Comparison of ENCODE assay signal across 17 cellular contexts in genomic region chr7:108598858-108599257, GRCh38.
"Had no signal": no experiment of that assay in that cellular context is flagged by ENCODE, and none has a peak within 500 bp of the region (broad histone marks: within the 10 kb centered on the region; RNA-seq: fewer than 3 reads in every experiment).

No MANE protein-coding gene starts in this region.

- H3K4me3 ChIP-seq: coronary artery, esophagus squamous epithelium, ovary, sigmoid colon, spleen, upper lobe of left lung had no signal

- H3K4me1 Mint-ChIP-seq: activated CD4-positive, alpha-beta memory T cell treated with anti-CD3 and anti-CD28 coated beads, Interleukin-2, amount 10 ng/mL, durations not matched to agents 7 days and 5 days; stimulated activated naive CD8-positive, alpha-beta T cell treated with anti-CD3 and anti-CD28 coated beads, Interleukin-15, amount 100 ng/mL, for 72 hours had no signal

- H3K36me3 ChIP-seq: esophagus squamous epithelium, ovary, sigmoid colon, spleen, upper lobe of left lung had no signal

- H3K9me3 Mint-ChIP-seq: activated CD4-positive, alpha-beta memory T cell treated with anti-CD3 and anti-CD28 coated beads, Interleukin-2, amount 10 ng/mL, durations not matched to agents 7 days and 5 days; activated naive CD4-positive, alpha-beta T cell treated with anti-CD3 and anti-CD28 coated beads, Interleukin-2, amount 50 U/mL, for 72 hours; nephron progenitor cell; stimulated activated naive CD8-positive, alpha-beta T cell treated with anti-CD3 and anti-CD28 coated beads, Interleukin-15, amount 100 ng/mL, for 72 hours had no signal

- H3K9me3 ChIP-seq: esophagus squamous epithelium, ovary, sigmoid colon, spleen, upper lobe of left lung had no signal

- DNase-seq: activated CD4-positive, alpha-beta memory T cell treated with anti-CD3 and anti-CD28 coated beads, Interleukin-2, amount 10 ng/mL, durations not matched to agents 7 days and 5 days; activated CD4-positive, alpha-beta T cell treated with anti-CD3 and anti-CD28 coated beads for 4 hours; activated CD8-positive, alpha-beta memory T cell treated with anti-CD3 and anti-CD28 coated beads, Interleukin-2, amount 50 U/mL, for 4 hours; activated gamma-delta T cell; activated T-cell treated with anti-CD3 and anti-CD28 coated beads, Interleukin-2, amount 50 U/mL, for 48 hours; central memory CD4-positive, alpha-beta T cell; esophagus squamous epithelium; mesendoderm; ovary; sigmoid colon; spleen; stimulated activated naive CD8-positive, alpha-beta T cell treated with anti-CD3 and anti-CD28 coated beads, Interleukin-15, amount 100 ng/mL, for 72 hours; upper lobe of left lung had no signal

- H3K36me3 Mint-ChIP-seq: activated naive CD4-positive, alpha-beta T cell treated with anti-CD3 and anti-CD28 coated beads, Interleukin-2, amount 50 U/mL, for 72 hours had no signal

- ATAC-seq: activated naive CD4-positive, alpha-beta T cell treated with anti-CD3 and anti-CD28 coated beads, Interleukin-2, amount 50 U/mL, for 72 hours; stimulated activated naive CD8-positive, alpha-beta T cell treated with anti-CD3 and anti-CD28 coated beads, Interleukin-15, amount 100 ng/mL, for 72 hours had no signal

- H3K4me3 Mint-ChIP-seq: activated CD4-positive, alpha-beta memory T cell treated with anti-CD3 and anti-CD28 coated beads, Interleukin-2, amount 10 ng/mL, durations not matched to agents 7 days and 5 days; nephron progenitor cell; stimulated activated naive CD8-positive, alpha-beta T cell treated with anti-CD3 and anti-CD28 coated beads, Interleukin-15, amount 100 ng/mL, for 72 hours had no signal

- FAIRE-seq: endothelial cell of umbilical vein had no signal

- H3K27ac ChIP-seq: coronary artery, esophagus squamous epithelium, ovary, sigmoid colon, spleen, upper lobe of left lung had no signal

- H3K27ac Mint-ChIP-seq: activated CD4-positive, alpha-beta memory T cell treated with anti-CD3 and anti-CD28 coated beads, Interleukin-2, amount 10 ng/mL, durations not matched to agents 7 days and 5 days; activated naive CD4-positive, alpha-beta T cell treated with anti-CD3 and anti-CD28 coated beads, Interleukin-2, amount 50 U/mL, for 72 hours had no signal

- H3K4me1 ChIP-seq: esophagus squamous epithelium, sigmoid colon, spleen, upper lobe of left lung had no signal

- H3K27me3 ChIP-seq: ovary, sigmoid colon, upper lobe of left lung had no signal
